ENCODE assay signal across 9 cellular contexts in the genomic region with DNA sequence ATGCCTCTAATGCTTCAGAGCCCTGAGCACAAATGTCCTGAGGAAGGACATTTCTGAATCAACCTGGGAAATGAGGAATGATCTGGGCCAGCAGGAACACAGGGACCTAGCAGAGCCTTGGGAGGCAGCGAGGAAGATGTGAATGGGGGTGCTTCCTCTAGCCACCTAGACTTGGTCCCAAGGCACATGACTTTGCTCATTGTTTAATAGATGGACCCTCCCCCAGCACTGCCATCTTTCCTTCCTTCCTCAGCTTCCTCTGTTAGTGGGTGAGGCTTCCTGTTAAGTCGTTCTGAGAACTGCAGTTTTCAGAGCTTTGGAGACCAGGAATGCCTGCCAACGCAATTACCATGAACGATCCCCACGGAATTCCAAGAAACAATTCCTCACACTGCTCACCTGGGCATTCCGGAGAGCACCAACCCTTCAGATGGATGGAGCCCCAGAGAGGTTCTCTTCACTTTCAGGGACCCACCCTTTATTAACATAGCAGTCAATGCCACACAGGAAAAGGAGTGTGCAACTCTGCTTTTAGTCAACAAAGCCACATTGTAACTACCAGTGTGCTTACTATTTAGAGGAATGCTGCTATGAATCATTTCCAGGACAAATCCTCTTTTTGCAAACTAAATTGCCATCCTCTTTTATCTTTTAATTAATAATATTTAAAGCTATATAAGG. TPM values are rescaled to one million over a fixed set of nuclear protein-coding genes. Genes with fewer than 3 reads are reported as not detected.
A peak's percentile ranks its signal among the peaks of the same experiment; 100 is the strongest.
DNase-seq lines count a peak whose midpoint lies in the region; ATAC-seq and TF ChIP-seq lines count a peak whose summit lies in the region.
"Had no signal": no experiment of that assay in that cellular context is flagged by ENCODE, and none has a peak within 500 bp of the region (broad histone marks: within the 10 kb centered on the region; RNA-seq: fewer than 3 reads in every experiment).

No MANE protein-coding gene starts in this region.

- H3K79me2 ChIP-seq in Loucy (ENCODE audit: insufficient read depth, low read length), result no peaks in the 10 kb centered on the region

- intact Hi-C loops in CD8-positive, alpha-beta T cell (cut with DNase I, micrococcal nuclease), result no loop called here
- intact Hi-C loops in natural killer cell (cut with micrococcal nuclease), result no loop called here

- H3K9ac ChIP-seq in Loucy (ENCODE audit: low read depth, low read length, poor library complexity, severe bottlenecking), result no peak overlapping the region

- peak overlapping the region; percentile 60 for H3K4me3 Mint-ChIP-seq in CD8-positive, alpha-beta T cell
- H3K4me3 Mint-ChIP-seq in endothelial cell (ENCODE audit: unreplicated experiment) (peak overlapping the region; percentile 67), natural killer cell (peak overlapping the region; percentile 92)

- H2AFZ ChIP-seq in Loucy (ENCODE audit: low read length), result no peak overlapping the region

- H3K27me3 Mint-ChIP-seq in CD8-positive, alpha-beta T cell (ENCODE audit: low read depth), result peaks cover 2% of the 10 kb centered on the region
- H3K27me3 Mint-ChIP-seq in endothelial cell (ENCODE audit: unreplicated experiment), result peaks cover 6% of the 10 kb centered on the region
- no peaks in the 10 kb centered on the region for H3K27me3 Mint-ChIP-seq in natural killer cell (ENCODE audit: low read depth in 2 of 2)

- H3F3A ChIP-seq in Loucy (ENCODE audit: low read depth), result no peaks in the 10 kb centered on the region

- peaks cover 18% of the 10 kb centered on the region for H3K4me1 Mint-ChIP-seq in CD8-positive, alpha-beta T cell (ENCODE audit: low read depth)
- H3K4me1 Mint-ChIP-seq in endothelial cell (ENCODE audit: unreplicated experiment), result peaks cover 39% of the 10 kb centered on the region
- peaks cover 33 to 46% of the 10 kb centered on the region in 2 donors for H3K4me1 Mint-ChIP-seq in natural killer cell

- H3K27ac ChIP-seq in CD8-positive, alpha-beta T cell (ENCODE audit: low read depth, low read length), result no peak overlapping the region
- H3K27ac ChIP-seq in WERI-Rb-1, result no peak overlapping the region

- H3K4me2 ChIP-seq in Loucy (ENCODE audit: low read depth, low read length, poor library complexity, severe bottlenecking), result peak overlapping the region; percentile 57

- DNase-seq in CD8-positive, alpha-beta T cell, result no peak
- DNase-seq in endothelial cell (ENCODE audit: low spot score) (peak; percentile 18), natural killer cell (no peak), WERI-Rb-1 (no peak)
- DNase-seq: activated gamma-delta T cell, posterior cingulate gyrus had no signal

- H3K9me3 Mint-ChIP-seq in CD8-positive, alpha-beta T cell, result peaks cover 5% of the 10 kb centered on the region
- H3K9me3 Mint-ChIP-seq in endothelial cell (ENCODE audit: unreplicated experiment) (no peaks in the 10 kb centered on the region), natural killer cell (peaks cover 5% of the 10 kb centered on the region in 2 donors)

- TF ChIP-seq CTCF in CD8-positive, alpha-beta T cell (IDR thresholded peaks at IDR 0.05), result no peak
- TF ChIP-seq CTCF in Loucy (conservative IDR thresholded peaks at IDR 0.05; ENCODE audit: low read length), result no peak
- no peak for TF ChIP-seq CTCF in endothelial cell (IDR thresholded peaks at IDR 0.05; ENCODE audit: unreplicated experiment)
- TF ChIP-seq CTCF in natural killer cell (IDR thresholded peaks at IDR 0.05), result no peak
- no peak for TF ChIP-seq CTCF in WERI-Rb-1 (IDR thresholded peaks at IDR 0.05; ENCODE audit: low read depth, low read length)

- H3K36me3 Mint-ChIP-seq in CD8-positive, alpha-beta T cell, result no peaks in the 10 kb centered on the region
- H3K36me3 Mint-ChIP-seq in endothelial cell (ENCODE audit: low read depth, unreplicated experiment) (peaks cover 3% of the 10 kb centered on the region), natural killer cell (no peaks in the 10 kb centered on the region)

- no peak for ATAC-seq in CD8-positive, alpha-beta T cell
- ATAC-seq in natural killer cell, result peak; percentile 42 to 65 (median 53)
- no peak for ATAC-seq in HG02840 (IDR thresholded peaks at IDR 0.05; ENCODE audit: low FRiP score, unreplicated experiment)
- no peak for ATAC-seq in HG02642 (IDR thresholded peaks at IDR 0.05; ENCODE audit: poor library complexity, unreplicated experiment)

- no peaks in the 10 kb centered on the region for H3K36me3 ChIP-seq in CD8-positive, alpha-beta T cell (ENCODE audit: insufficient read depth, low read length)
- H3K36me3 ChIP-seq in Loucy (ENCODE audit: insufficient read depth, low read length) (no peaks in the 10 kb centered on the region), WERI-Rb-1 (no peaks in the 10 kb centered on the region)

- no peaks in the 10 kb centered on the region for H3K27me3 ChIP-seq in CD8-positive, alpha-beta T cell (ENCODE audit: insufficient read depth, low read length)
- H3K27me3 ChIP-seq in Loucy (ENCODE audit: insufficient read depth, low read length, poor library complexity, severe bottlenecking) (peaks cover 22% of the 10 kb centered on the region), WERI-Rb-1 (ENCODE audit: insufficient read depth, low read depth, severe bottlenecking) (no peaks in the 10 kb centered on the region)

- no peaks in the 10 kb centered on the region for H3K9me3 ChIP-seq in CD8-positive, alpha-beta T cell (ENCODE audit: low read length)
- H3K9me3 ChIP-seq in Loucy (ENCODE audit: insufficient read depth, low read depth, low read length) (no peaks in the 10 kb centered on the region), WERI-Rb-1 (ENCODE audit: severe bottlenecking) (no peaks in the 10 kb centered on the region)

- peak overlapping the region; percentile 34 for H3K27ac Mint-ChIP-seq in CD8-positive, alpha-beta T cell
- peak overlapping the region; percentile 98 for H3K27ac Mint-ChIP-seq in endothelial cell (ENCODE audit: unreplicated experiment)
- H3K27ac Mint-ChIP-seq in natural killer cell, result peak overlapping the region; percentile 91 to 92

- H4K20me1 ChIP-seq in Loucy (ENCODE audit: insufficient read depth, low read length, poor library complexity, severe bottlenecking), result no peaks in the 10 kb centered on the region

- no peaks in the 10 kb centered on the region for H3K9me2 ChIP-seq in Loucy (replicated peaks; ENCODE audit: low read depth, low read length)

- peak overlapping the region; percentile 36 for H3K4me3 ChIP-seq in CD8-positive, alpha-beta T cell (ENCODE audit: low read depth, low read length)
- H3K4me3 ChIP-seq in Loucy (ENCODE audit: low read length, poor library complexity, severe bottlenecking) (no peak overlapping the region), WERI-Rb-1 (ENCODE audit: low read depth, low read length) (no peak overlapping the region)

- POLR2A ChIA-PET in CD8-positive, alpha-beta T cell (lab: Charles Lee), result no interaction called here

- CTCF ChIA-PET in CD8-positive, alpha-beta T cell (lab: Charles Lee), result interaction anchor here (1.6 kb wide), 1 partner anchor 19 kb away, joined by 3 read pairs; no protein-coding TSS in a partner anchor

- peaks cover 9% of the 10 kb centered on the region for H3K4me1 ChIP-seq in CD8-positive, alpha-beta T cell (ENCODE audit: insufficient read depth, low read length)
- H3K4me1 ChIP-seq in Loucy (ENCODE audit: insufficient read depth, low read length, poor library complexity, severe bottlenecking), result peaks cover 17% of the 10 kb centered on the region

RNA-seq across cellular contexts. Expression of a gene that starts 48.5 kb away (rescaled TPM):
- 10 to 100 TPM; 61.1 to 67.0 TPM for total RNA-seq in CD8-positive, alpha-beta T cell
- total RNA-seq in endothelial cell (ENCODE audit: unreplicated experiment) (65.7 TPM), natural killer cell (100 to 1,000 TPM in 2 of 3 donors, 10 to 100 TPM in 1; 98.3 to 104 (median 100) TPM)

Comparison
In these comparisons a context has a peak if more than half of its experiments do, and no peak if none do; other contexts are left out.
1. ATAC-seq: peak in natural killer cell (3 of 3); none in CD8-positive, alpha-beta T cell (single experiment), HG02840 (single experiment) and HG02642 (single experiment).
2. H3K27ac Mint-ChIP-seq: peak in every context shown above with its lines; median percentile 98 in endothelial cell; 92 in natural killer cell; 34 in CD8-positive, alpha-beta T cell.
3. Peak in every context shown above with its lines, with median percentiles within 50 percentile points of each other: H3K4me3 Mint-ChIP-seq.